21 cellular contexts compared by ENCODE assay signal in genomic region chr18:55102958-55103456, GRCh38.
"Had no signal": no experiment of that assay in that cellular context is flagged by ENCODE, and none has a peak within 500 bp of the region (broad histone marks: within the 10 kb centered on the region; RNA-seq: fewer than 3 reads in every experiment).

No MANE protein-coding gene starts in this region.

- H3K27me3 ChIP-seq: heart left ventricle, neural progenitor cell, pancreas, sigmoid colon, suprapubic skin, thyroid gland, upper lobe of left lung, uterus had no signal

- H3K4me3 ChIP-seq: coronary artery, heart left ventricle, neural progenitor cell, pancreas, prostate gland, sigmoid colon, skin epidermis, suprapubic skin, thyroid gland, upper lobe of left lung, uterus had no signal

- H3K27ac ChIP-seq: coronary artery, heart left ventricle, neural progenitor cell, pancreas, prostate gland, sigmoid colon, skin epidermis, suprapubic skin, thyroid gland, upper lobe of left lung, uterus had no signal

- DNase-seq: effector CD4-positive, alpha-beta T cell; endodermal cell; erythroblast; foreskin melanocyte; heart left ventricle; hippocampal formation; left colon; natural killer cell; nucleus accumbens; pancreas; sigmoid colon; stimulated activated CD4-positive, alpha-beta T cell treated with anti-CD3 and anti-CD28 coated beads, Interleukin-2, amount 100 ng/mL, for 24 hours; stimulated activated naive CD8-positive, alpha-beta T cell treated with anti-CD3 and anti-CD28 coated beads, Interleukin-15, Interleukin-2, amounts not matched to agents 100 U/mL and 50 U/mL, for 24 hours; thyroid gland; upper lobe of left lung; uterus had no signal

- H3K4me1 ChIP-seq: neural progenitor cell, pancreas, prostate gland, suprapubic skin, thyroid gland, uterus had no signal

- ATAC-seq: heart left ventricle; left colon; natural killer cell; pancreas; stimulated activated naive CD8-positive, alpha-beta T cell treated with anti-CD3 and anti-CD28 coated beads, Interleukin-15, Interleukin-2, amounts not matched to agents 100 U/mL and 50 U/mL, for 24 hours had no signal

- H3K9ac ChIP-seq: neural progenitor cell had no signal

- H3K9me3 ChIP-seq: heart left ventricle, pancreas, prostate gland, sigmoid colon, suprapubic skin, thyroid gland, upper lobe of left lung, uterus had no signal

- H3K36me3 ChIP-seq: heart left ventricle, neural progenitor cell, pancreas, prostate gland, sigmoid colon, suprapubic skin, thyroid gland, upper lobe of left lung, uterus had no signal

- H2AFZ ChIP-seq: neural progenitor cell had no signal

- H3K4me2 ChIP-seq: neural progenitor cell had no signal
